In the genomic region with DNA sequence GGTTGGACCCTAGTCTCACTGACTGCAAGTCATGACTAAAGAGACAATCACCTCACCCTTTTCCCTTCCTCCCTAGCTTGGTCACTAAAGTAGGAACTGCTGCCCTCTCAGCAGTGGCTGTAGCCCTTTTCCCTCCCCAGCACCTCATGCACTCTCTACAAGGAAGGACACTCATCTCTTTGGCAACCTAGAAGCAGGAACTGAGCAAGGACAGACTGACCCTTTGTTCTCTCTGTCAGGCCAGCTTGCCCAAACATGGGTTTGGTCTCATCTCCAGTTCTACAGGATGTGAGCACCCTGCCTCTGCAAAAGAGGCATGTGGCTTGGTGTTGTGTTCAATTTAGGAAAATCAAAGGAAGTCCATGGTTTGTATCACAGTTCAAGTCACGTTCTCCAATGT, we compare ENCODE assay signal across 23 cellular contexts. TPM values are rescaled to one million over a fixed set of nuclear protein-coding genes. Genes with fewer than 3 reads are reported as not detected.
DNase-seq lines count a peak whose midpoint lies in the region; ATAC-seq and TF ChIP-seq lines count a peak whose summit lies in the region.
"Had no signal": no experiment of that assay in that cellular context is flagged by ENCODE, and none has a peak within 500 bp of the region (broad histone marks: within the 10 kb centered on the region; RNA-seq: fewer than 3 reads in every experiment).

No MANE protein-coding gene starts in this region.

- peaks cover 83% of the 10 kb centered on the region for H3K4me1 ChIP-seq in CD8-positive, alpha-beta T cell (ENCODE audit: insufficient read depth, low read length)
- H3K4me1 ChIP-seq: adrenal gland, lower lobe of right lung, testis had no signal

- CTCF ChIA-PET in CD8-positive, alpha-beta T cell (lab: Charles Lee): interaction anchor here (1.0 to 1.1 kb wide), 3 partner anchors 44 to 420 kb away, joined by 3 to 4 read pairs (median 3); no protein-coding TSS in a partner anchor
- CTCF ChIA-PET in activated CD8-positive, alpha-beta T cell treated with anti-CD3 and anti-CD28 coated beads for 36 hours (lab: Charles Lee): interaction anchor here (0.9 to 2.1 kb wide), 3 partner anchors 22 to 134 kb away, joined by 4 to 7 read pairs (median 4); no protein-coding TSS in a partner anchor

- H3K36me3 Mint-ChIP-seq in activated T-cell treated with anti-CD3 and anti-CD28 coated beads, Interleukin-2, amount 50 U/mL, for 4 hours (ENCODE audit: insufficient read depth): peaks cover 24% of the 10 kb centered on the region
- peaks cover 65% of the 10 kb centered on the region for H3K36me3 Mint-ChIP-seq in CD8-positive, alpha-beta T cell
- H3K36me3 Mint-ChIP-seq in activated CD8-positive, alpha-beta T cell treated with anti-CD3 and anti-CD28 coated beads for 36 hours (ENCODE audit: low read depth): peaks cover 41% of the 10 kb centered on the region
- H3K36me3 Mint-ChIP-seq: CD14-positive monocyte; stimulated activated effector memory CD8-positive, alpha-beta T cell treated with anti-CD3 and anti-CD28 coated beads, Interleukin-12 subunit alpha, Interleukin-12 subunit beta, amount 100 ng/mL, for 72 hours had no signal

- POLR2A ChIA-PET in CD8-positive, alpha-beta T cell (lab: Charles Lee): interaction anchor here (0.7 to 4.5 kb wide), 11 partner anchors 10 to 122 kb away, joined by 3 to 17 read pairs (median 3); no protein-coding TSS in a partner anchor
- POLR2A ChIA-PET in activated CD8-positive, alpha-beta T cell treated with anti-CD3 and anti-CD28 coated beads for 36 hours (lab: Charles Lee): interaction anchor here (0.7 to 2.9 kb wide), 7 partner anchors 10 to 122 kb away, joined by 3 to 13 read pairs (median 6); partner anchors contain the start of gene LEF1

- peaks cover 72% of the 10 kb centered on the region for H3K4me1 Mint-ChIP-seq in activated T-cell treated with anti-CD3 and anti-CD28 coated beads, Interleukin-2, amount 50 U/mL, for 4 hours (ENCODE audit: low read depth)
- H3K4me1 Mint-ChIP-seq in CD8-positive, alpha-beta T cell (ENCODE audit: low read depth): peaks cover 80% of the 10 kb centered on the region
- peaks cover 68% of the 10 kb centered on the region for H3K4me1 Mint-ChIP-seq in activated CD8-positive, alpha-beta T cell treated with anti-CD3 and anti-CD28 coated beads for 36 hours (ENCODE audit: low read depth)
- H3K4me1 Mint-ChIP-seq: CD14-positive monocyte; stimulated activated effector memory CD8-positive, alpha-beta T cell treated with anti-CD3 and anti-CD28 coated beads, Interleukin-12 subunit alpha, Interleukin-12 subunit beta, amount 100 ng/mL, for 72 hours had no signal

- no peak for DNase-seq in activated T-cell treated with anti-CD3 and anti-CD28 coated beads, Interleukin-2, amount 50 U/mL, for 4 hours
- DNase-seq in activated T-cell treated with anti-CD3 and anti-CD28 coated beads for 4 hours (no peak), foreskin melanocyte (peak; percentile 79), DMS153 (lab: John Stamatoyannopoulos, UW) (no peak)
- peak in 1 of 7 experiments; percentile 19 for DNase-seq in CD8-positive, alpha-beta T cell
- DNase-seq in activated CD8-positive, alpha-beta T cell treated with anti-CD3 and anti-CD28 coated beads for 36 hours: no peak
- DNase-seq: adrenal gland; GDM1; glutamatergic neuron; lower lobe of right lung; NCI-H1436 treated with DMSO at 0.1 percent for 48 hours; NCI-H446 treated with DMSO at 0.1 percent for 48 hours; PC-3; right cardiac atrium; spleen; stimulated activated CD4-positive, alpha-beta T cell treated with anti-CD3 and anti-CD28 coated beads, Interleukin-2, amount 100 ng/mL, for 48 hours; testis had no signal

- peak overlapping the region; percentile 57 for H3K4me3 Mint-ChIP-seq in activated T-cell treated with anti-CD3 and anti-CD28 coated beads, Interleukin-2, amount 50 U/mL, for 4 hours
- H3K4me3 Mint-ChIP-seq in CD8-positive, alpha-beta T cell: peak overlapping the region; percentile 77
- peak overlapping the region; percentile 71 for H3K4me3 Mint-ChIP-seq in activated CD8-positive, alpha-beta T cell treated with anti-CD3 and anti-CD28 coated beads for 36 hours
- H3K4me3 Mint-ChIP-seq: brain; CD14-positive monocyte; neural progenitor cell; stimulated activated effector memory CD8-positive, alpha-beta T cell treated with anti-CD3 and anti-CD28 coated beads, Interleukin-12 subunit alpha, Interleukin-12 subunit beta, amount 100 ng/mL, for 72 hours had no signal

- no peaks in the 10 kb centered on the region for H3K9me3 Mint-ChIP-seq in activated T-cell treated with anti-CD3 and anti-CD28 coated beads, Interleukin-2, amount 50 U/mL, for 4 hours
- no peaks in the 10 kb centered on the region for H3K9me3 Mint-ChIP-seq in CD8-positive, alpha-beta T cell
- H3K9me3 Mint-ChIP-seq in activated CD8-positive, alpha-beta T cell treated with anti-CD3 and anti-CD28 coated beads for 36 hours: no peaks in the 10 kb centered on the region
- H3K9me3 Mint-ChIP-seq: brain; neural progenitor cell; stimulated activated effector memory CD8-positive, alpha-beta T cell treated with anti-CD3 and anti-CD28 coated beads, Interleukin-12 subunit alpha, Interleukin-12 subunit beta, amount 100 ng/mL, for 72 hours had no signal

- H3K9me3 ChIP-seq in CD8-positive, alpha-beta T cell (ENCODE audit: low read length): no peaks in the 10 kb centered on the region
- H3K9me3 ChIP-seq: adrenal gland, lower lobe of right lung, spleen, testis had no signal

- peak overlapping the region; percentile 25 for H3K4me3 ChIP-seq in CD8-positive, alpha-beta T cell (ENCODE audit: low read depth, low read length)
- H3K4me3 ChIP-seq: adrenal gland, lower lobe of right lung, neural progenitor cell, spleen, testis had no signal

- no peak for TF ChIP-seq CTCF in CD8-positive, alpha-beta T cell (IDR thresholded peaks at IDR 0.05)
- TF ChIP-seq CTCF in activated CD8-positive, alpha-beta T cell treated with anti-CD3 and anti-CD28 coated beads for 36 hours (IDR thresholded peaks at IDR 0.05): no peak

- H3K27me3 ChIP-seq in CD8-positive, alpha-beta T cell (ENCODE audit: insufficient read depth, low read length): no peaks in the 10 kb centered on the region
- H3K27me3 ChIP-seq: adrenal gland, testis had no signal

- intact Hi-C loops in CD8-positive, alpha-beta T cell (cut with DNase I, micrococcal nuclease): loop anchor here in 1 of 2 experiments (2.0 kb wide), 1 partner anchor 122 kb away; no protein-coding TSS in a partner anchor
- intact Hi-C loops in activated CD8-positive, alpha-beta T cell treated with anti-CD3 and anti-CD28 coated beads for 36 hours (cut with micrococcal nuclease): no loop called here

- no peak for ATAC-seq in activated T-cell treated with anti-CD3 and anti-CD28 coated beads, Interleukin-2, amount 50 U/mL, for 4 hours
- ATAC-seq in CD8-positive, alpha-beta T cell: no peak
- ATAC-seq in activated CD8-positive, alpha-beta T cell treated with anti-CD3 and anti-CD28 coated beads for 36 hours: no peak
- ATAC-seq in GM18517 (IDR thresholded peaks at IDR 0.05; ENCODE audit: unreplicated experiment): no peak
- ATAC-seq: lower lobe of right lung, PC-3, right cardiac atrium, Right ventricle myocardium inferior had no signal

- H3K27ac ChIP-seq in CD8-positive, alpha-beta T cell (ENCODE audit: low read depth, low read length): no peak overlapping the region
- H3K27ac ChIP-seq: adrenal gland, lower lobe of right lung, neural progenitor cell, spleen, testis had no signal

- H3K36me3 ChIP-seq in CD8-positive, alpha-beta T cell (ENCODE audit: insufficient read depth, low read length): peaks cover 29% of the 10 kb centered on the region
- H3K36me3 ChIP-seq: adrenal gland, lower lobe of right lung, neural progenitor cell, spleen had no signal

- H3K27ac Mint-ChIP-seq in CD8-positive, alpha-beta T cell: peak overlapping the region; percentile 94
- H3K27ac Mint-ChIP-seq in activated CD8-positive, alpha-beta T cell treated with anti-CD3 and anti-CD28 coated beads for 36 hours: peak overlapping the region; percentile 90
- H3K27ac Mint-ChIP-seq: CD14-positive monocyte; neural progenitor cell; stimulated activated effector memory CD8-positive, alpha-beta T cell treated with anti-CD3 and anti-CD28 coated beads, Interleukin-12 subunit alpha, Interleukin-12 subunit beta, amount 100 ng/mL, for 72 hours had no signal

- H3K27me3 Mint-ChIP-seq in activated T-cell treated with anti-CD3 and anti-CD28 coated beads, Interleukin-2, amount 50 U/mL, for 4 hours (ENCODE audit: low read depth): no peaks in the 10 kb centered on the region
- H3K27me3 Mint-ChIP-seq in CD8-positive, alpha-beta T cell (ENCODE audit: low read depth): no peaks in the 10 kb centered on the region
- no peaks in the 10 kb centered on the region for H3K27me3 Mint-ChIP-seq in activated CD8-positive, alpha-beta T cell treated with anti-CD3 and anti-CD28 coated beads for 36 hours
- H3K27me3 Mint-ChIP-seq: brain had no signal

RNA-seq across cellular contexts. Expression of gene LEF1, which starts 15.8 kb away (rescaled TPM):
- 100 to 1,000 TPM; 140 to 165 (median 148) TPM for total RNA-seq in activated T-cell treated with anti-CD3 and anti-CD28 coated beads, Interleukin-2, amount 50 U/mL, for 4 hours
- total RNA-seq in CD8-positive, alpha-beta T cell: 100 to 1,000 TPM; 325 to 335 TPM
- total RNA-seq in activated CD8-positive, alpha-beta T cell treated with anti-CD3 and anti-CD28 coated beads for 36 hours: 100 to 1,000 TPM; 178 to 182 TPM
